9 cellular contexts compared by ENCODE assay signal in genomic region chr10:116980041-116980440, GRCh38.
"Had no signal": no experiment of that assay in that cellular context is flagged by ENCODE, and none has a peak within 500 bp of the region (broad histone marks: within the 10 kb centered on the region; RNA-seq: fewer than 3 reads in every experiment).

No MANE protein-coding gene starts in this region.

- H3K9me3 ChIP-seq: HAP-1 had no signal

- FAIRE-seq: HepG2, HTR-8/SVneo had no signal

- H3K4me1 Mint-ChIP-seq: IgD-negative memory B cell had no signal

- H3K9me3 Mint-ChIP-seq: HFFc6, IgD-negative memory B cell had no signal

- H3K36me3 Mint-ChIP-seq: IgD-negative memory B cell had no signal

- H3K27ac Mint-ChIP-seq: HFFc6, IgD-negative memory B cell had no signal

- H3K4me3 Mint-ChIP-seq: HFFc6, IgD-negative memory B cell had no signal

- ATAC-seq: HCT116, HepG2 had no signal

- DNase-seq: GOT3, H7, HFFc6, KBM-7 had no signal

- H3K4me3 ChIP-seq: HAP-1 had no signal
